26 cellular contexts compared by ENCODE assay signal in genomic region chr20:35300469-35301262, GRCh38. TPM values are rescaled to one million over a fixed set of nuclear protein-coding genes. Genes with fewer than 3 reads are reported as not detected.
"Had no signal": no experiment of that assay in that cellular context is flagged by ENCODE, and none has a peak within 500 bp of the region (broad histone marks: within the 10 kb centered on the region; RNA-seq: fewer than 3 reads in every experiment).

No MANE protein-coding gene starts in this region.

- H3K27me3 ChIP-seq: body of pancreas, Peyer's patch had no signal

- ATAC-seq: activated T-helper 17 cell treated with anti-CD3 and anti-CD28 coated beads, Interleukin-2, amount 50 U/mL, for 72 hours; body of pancreas had no signal

- H3K4me3 ChIP-seq: body of pancreas, Peyer's patch had no signal

- DNase-seq: activated B cell treated with CpG ODN at 0.5 μM for 24 hours; activated CD4-positive, alpha-beta memory T cell treated with anti-CD3 and anti-CD28 coated beads for 36 hours; activated CD4-positive, alpha-beta T cell treated with anti-CD3 and anti-CD28 coated beads for 1 hour; activated CD4-positive, alpha-beta T cell treated with anti-CD3 and anti-CD28 coated beads, Interleukin-2, amount 10 ng/mL, durations not matched to agents 24 days and 14 days; activated CD8-positive, alpha-beta memory T cell treated with anti-CD3 and anti-CD28 coated beads for 24 hours; activated gamma-delta T cell treated with Interleukin-2 at 50 U/mL for 16 hours; activated naive CD4-positive, alpha-beta T cell treated with anti-CD3 and anti-CD28 coated beads, Interleukin-2, amount 10 ng/mL, durations not matched to agents 7 days and 5 days; activated naive CD8-positive, alpha-beta T cell treated with anti-CD3 and anti-CD28 coated beads, Interleukin-2, amount 10 ng/mL, durations not matched to agents 7 days and 5 days; activated T-cell treated with anti-CD3 and anti-CD28 coated beads, Interleukin-2, amount 50 U/mL, for 48 hours; aorta; body of pancreas; Karpas-422; MM.1S; NCI-H1105; NCI-H1436; NCI-H1694 treated with DMSO at 0.1 percent for 48 hours; NCI-H2029 treated with DMSO at 0.1 percent for 48 hours; NCI-H510A treated with DMSO at 0.1 percent for 48 hours; NCI-H69; NK-92 treated with Interleukin-12 subunit alpha and Interleukin-12 subunit beta, amount 100 ng/mL, for 24 hours; OCI-M1; Peyer's patch; SHP77 treated with DMSO at 0.1 percent for 48 hours had no signal

- FAIRE-seq: bronchial epithelial cell had no signal

- H3K27ac ChIP-seq: body of pancreas, Peyer's patch had no signal

- H3K36me3 ChIP-seq: Peyer's patch had no signal

- H3K9me3 ChIP-seq: body of pancreas, Peyer's patch had no signal

RNA-seq across cellular contexts. Expression of gene FAM83C, which starts 8.4 kb away (rescaled TPM):
- total RNA-seq: activated B cell treated with CpG ODN at 0.5 μM for 24 hours; activated CD4-positive, alpha-beta memory T cell treated with anti-CD3 and anti-CD28 coated beads for 36 hours; activated CD4-positive, alpha-beta T cell treated with anti-CD3 and anti-CD28 coated beads, Interleukin-2, amount 10 ng/mL, durations not matched to agents 24 days and 14 days; activated naive CD8-positive, alpha-beta T cell treated with anti-CD3 and anti-CD28 coated beads, Interleukin-2, amount 10 ng/mL, durations not matched to agents 7 days and 5 days; activated T-helper 17 cell treated with anti-CD3 and anti-CD28 coated beads, Interleukin-2, amount 50 U/mL, for 72 hours; aorta; body of pancreas; Peyer's patch; SK-MEL-5 had no signal
- polyA plus RNA-seq: aorta had no signal
